ENCODE assay signal across 1 cellular context in the genomic region with DNA sequence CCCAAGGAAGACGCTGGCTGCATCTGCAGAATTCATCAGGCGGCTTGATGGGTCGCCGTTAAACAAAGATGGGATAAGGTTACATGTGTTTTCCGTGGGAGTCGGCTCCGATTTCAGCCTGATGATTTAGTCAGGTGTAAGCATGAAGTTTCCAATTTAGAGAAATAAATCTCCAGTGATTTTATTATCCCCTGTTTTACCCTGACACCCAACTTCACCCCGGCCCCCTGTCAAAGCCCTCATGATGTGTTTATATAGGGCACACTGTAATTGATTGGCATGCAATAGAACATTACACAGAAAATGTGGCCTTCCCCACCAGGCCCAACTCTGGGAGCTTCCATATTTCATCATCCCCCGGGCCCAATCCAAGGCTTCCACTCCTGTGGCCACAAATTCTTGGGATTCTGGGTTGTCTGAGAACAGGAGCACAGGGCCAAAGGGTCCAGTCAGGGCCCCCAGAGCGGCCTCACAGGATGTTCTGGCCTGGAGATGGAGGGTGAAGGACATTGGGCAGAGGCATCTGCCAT.
TF ChIP-seq lines count a peak whose summit lies in the region.

No MANE protein-coding gene starts in this region.

TF ChIP-seq in HEK293, 187 proteins besides CTCF, POLR2A, EP300 and RAD21 (continued from another document and continues in another):
- TF ChIP-seq, protein P1, sequence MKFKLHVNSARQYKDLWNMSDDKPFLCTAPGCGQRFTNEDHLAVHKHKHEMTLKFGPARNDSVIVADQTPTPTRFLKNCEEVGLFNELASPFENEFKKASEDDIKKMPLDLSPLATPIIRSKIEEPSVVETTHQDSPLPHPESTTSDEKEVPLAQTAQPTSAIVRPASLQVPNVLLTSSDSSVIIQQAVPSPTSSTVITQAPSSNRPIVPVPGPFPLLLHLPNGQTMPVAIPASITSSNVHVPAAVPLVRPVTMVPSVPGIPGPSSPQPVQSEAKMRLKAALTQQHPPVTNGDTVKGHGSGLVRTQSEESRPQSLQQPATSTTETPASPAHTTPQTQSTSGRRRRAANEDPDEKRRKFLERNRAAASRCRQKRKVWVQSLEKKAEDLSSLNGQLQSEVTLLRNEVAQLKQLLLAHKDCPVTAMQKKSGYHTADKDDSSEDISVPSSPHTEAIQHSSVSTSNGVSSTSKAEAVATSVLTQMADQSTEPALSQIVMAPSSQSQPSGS (tag by site-specific recombination; IDR thresholded peaks at IDR 0.05; ENCODE audit: low read depth) = peak; percentile 66
- TF ChIP-seq ZNF677 (tag by site-specific recombination; IDR thresholded peaks at IDR 0.05) (no peak), EGR2 (tag by site-specific recombination; IDR thresholded peaks at IDR 0.05; ENCODE audit: low read depth) (peak; percentile 34; the same call in 1 of the 2 replicates), ZNF223 (tag by site-specific recombination; IDR thresholded peaks at IDR 0.05) (no peak), ZNF585B (tag by site-specific recombination; IDR thresholded peaks at IDR 0.05) (no peak), ZNF624 (tag by site-specific recombination; IDR thresholded peaks at IDR 0.05) (no peak), ZNF239 (tag by site-specific recombination; IDR thresholded peaks at IDR 0.05) (no peak), ZNF341 (tag by site-specific recombination; IDR thresholded peaks at IDR 0.05; ENCODE audit: low read depth) (0 out of 2 replicates have a peak, but pooled peaks have one; percentile 9), TRIM28 (IDR thresholded peaks at IDR 0.05; ENCODE audit: borderline replicate concordance, low read length) (peak; percentile 64; the same call in 1 of the 2 replicates), ZNF530 (tag by site-specific recombination; IDR thresholded peaks at IDR 0.05; ENCODE audit: low read depth) (no peak), ZNF626 (tag by site-specific recombination; IDR thresholded peaks at IDR 0.05) (no peak), ZNF610 (tag by site-specific recombination; IDR thresholded peaks at IDR 0.05; ENCODE audit: borderline replicate concordance) (peak; percentile 72; the same call in 1 of the 2 replicates), GFI1B (tag by site-specific recombination; IDR thresholded peaks at IDR 0.05) (peak; percentile 64), ZNF529 (tag by site-specific recombination; IDR thresholded peaks at IDR 0.05; ENCODE audit: insufficient replicate concordance) (no peak), GLI4 (tag by site-specific recombination; IDR thresholded peaks at IDR 0.05) (no peak), ZNF335 (tag by site-specific recombination; conservative IDR thresholded peaks at IDR 0.05) (peak; percentile 88), ZNF658 (tag by site-specific recombination; IDR thresholded peaks at IDR 0.05) (no peak), ZNF132 (tag by site-specific recombination; IDR thresholded peaks at IDR 0.05; ENCODE audit: borderline replicate concordance) (no peak), ZNF623 (tag by site-specific recombination; IDR thresholded peaks at IDR 0.05) (no peak), ZNF660 (tag by site-specific recombination; IDR thresholded peaks at IDR 0.05) (no peak), PRDM1 (tag by site-specific recombination; IDR thresholded peaks at IDR 0.05) (no peak), KLF7 (tag by site-specific recombination; IDR thresholded peaks at IDR 0.05; ENCODE audit: borderline replicate concordance) (no peak), ZSCAN23 (tag by site-specific recombination; IDR thresholded peaks at IDR 0.05) (no peak), ZNF146 (tag by site-specific recombination; IDR thresholded peaks at IDR 0.05) (no peak), ZBTB20 (tag by site-specific recombination; IDR thresholded peaks at IDR 0.05) (no peak; the same call in 1 of the 2 replicates), ZBTB8A (tag by site-specific recombination; IDR thresholded peaks at IDR 0.05) (peak; percentile 95), ZNF302 (tag by site-specific recombination; IDR thresholded peaks at IDR 0.05; ENCODE audit: low read depth) (no peak), ZNF10 (tag by site-specific recombination; IDR thresholded peaks at IDR 0.05) (peak; percentile 84), ZNF133 (tag by site-specific recombination; IDR thresholded peaks at IDR 0.05) (no peak), ZNF174 (tag by site-specific recombination; IDR thresholded peaks at IDR 0.05) (no peak), FEZF1 (tag by site-specific recombination; IDR thresholded peaks at IDR 0.05) (peak; percentile 85), ZNF202 (tag by site-specific recombination; IDR thresholded peaks at IDR 0.05; ENCODE audit: borderline replicate concordance) (no peak)
- TF ChIP-seq, protein P2, sequence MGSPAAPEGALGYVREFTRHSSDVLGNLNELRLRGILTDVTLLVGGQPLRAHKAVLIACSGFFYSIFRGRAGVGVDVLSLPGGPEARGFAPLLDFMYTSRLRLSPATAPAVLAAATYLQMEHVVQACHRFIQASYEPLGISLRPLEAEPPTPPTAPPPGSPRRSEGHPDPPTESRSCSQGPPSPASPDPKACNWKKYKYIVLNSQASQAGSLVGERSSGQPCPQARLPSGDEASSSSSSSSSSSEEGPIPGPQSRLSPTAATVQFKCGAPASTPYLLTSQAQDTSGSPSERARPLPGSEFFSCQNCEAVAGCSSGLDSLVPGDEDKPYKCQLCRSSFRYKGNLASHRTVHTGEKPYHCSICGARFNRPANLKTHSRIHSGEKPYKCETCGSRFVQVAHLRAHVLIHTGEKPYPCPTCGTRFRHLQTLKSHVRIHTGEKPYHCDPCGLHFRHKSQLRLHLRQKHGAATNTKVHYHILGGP (tag by site-specific recombination; IDR thresholded peaks at IDR 0.05) = no peak
- TF ChIP-seq, protein P3, sequence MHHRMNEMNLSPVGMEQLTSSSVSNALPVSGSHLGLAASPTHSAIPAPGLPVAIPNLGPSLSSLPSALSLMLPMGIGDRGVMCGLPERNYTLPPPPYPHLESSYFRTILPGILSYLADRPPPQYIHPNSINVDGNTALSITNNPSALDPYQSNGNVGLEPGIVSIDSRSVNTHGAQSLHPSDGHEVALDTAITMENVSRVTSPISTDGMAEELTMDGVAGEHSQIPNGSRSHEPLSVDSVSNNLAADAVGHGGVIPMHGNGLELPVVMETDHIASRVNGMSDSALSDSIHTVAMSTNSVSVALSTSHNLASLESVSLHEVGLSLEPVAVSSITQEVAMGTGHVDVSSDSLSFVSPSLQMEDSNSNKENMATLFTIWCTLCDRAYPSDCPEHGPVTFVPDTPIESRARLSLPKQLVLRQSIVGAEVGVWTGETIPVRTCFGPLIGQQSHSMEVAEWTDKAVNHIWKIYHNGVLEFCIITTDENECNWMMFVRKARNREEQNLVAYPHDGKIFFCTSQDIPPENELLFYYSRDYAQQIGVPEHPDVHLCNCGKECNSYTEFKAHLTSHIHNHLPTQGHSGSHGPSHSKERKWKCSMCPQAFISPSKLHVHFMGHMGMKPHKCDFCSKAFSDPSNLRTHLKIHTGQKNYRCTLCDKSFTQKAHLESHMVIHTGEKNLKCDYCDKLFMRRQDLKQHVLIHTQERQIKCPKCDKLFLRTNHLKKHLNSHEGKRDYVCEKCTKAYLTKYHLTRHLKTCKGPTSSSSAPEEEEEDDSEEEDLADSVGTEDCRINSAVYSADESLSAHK (tag by site-specific recombination; IDR thresholded peaks at IDR 0.05) = peak; percentile 87
- TF ChIP-seq, protein P4, sequence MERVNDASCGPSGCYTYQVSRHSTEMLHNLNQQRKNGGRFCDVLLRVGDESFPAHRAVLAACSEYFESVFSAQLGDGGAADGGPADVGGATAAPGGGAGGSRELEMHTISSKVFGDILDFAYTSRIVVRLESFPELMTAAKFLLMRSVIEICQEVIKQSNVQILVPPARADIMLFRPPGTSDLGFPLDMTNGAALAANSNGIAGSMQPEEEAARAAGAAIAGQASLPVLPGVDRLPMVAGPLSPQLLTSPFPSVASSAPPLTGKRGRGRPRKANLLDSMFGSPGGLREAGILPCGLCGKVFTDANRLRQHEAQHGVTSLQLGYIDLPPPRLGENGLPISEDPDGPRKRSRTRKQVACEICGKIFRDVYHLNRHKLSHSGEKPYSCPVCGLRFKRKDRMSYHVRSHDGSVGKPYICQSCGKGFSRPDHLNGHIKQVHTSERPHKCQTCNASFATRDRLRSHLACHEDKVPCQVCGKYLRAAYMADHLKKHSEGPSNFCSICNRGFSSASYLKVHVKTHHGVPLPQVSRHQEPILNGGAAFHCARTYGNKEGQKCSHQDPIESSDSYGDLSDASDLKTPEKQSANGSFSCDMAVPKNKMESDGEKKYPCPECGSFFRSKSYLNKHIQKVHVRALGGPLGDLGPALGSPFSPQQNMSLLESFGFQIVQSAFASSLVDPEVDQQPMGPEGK (tag by site-specific recombination; IDR thresholded peaks at IDR 0.05) = peak; percentile 61
- TF ChIP-seq, protein P5, sequence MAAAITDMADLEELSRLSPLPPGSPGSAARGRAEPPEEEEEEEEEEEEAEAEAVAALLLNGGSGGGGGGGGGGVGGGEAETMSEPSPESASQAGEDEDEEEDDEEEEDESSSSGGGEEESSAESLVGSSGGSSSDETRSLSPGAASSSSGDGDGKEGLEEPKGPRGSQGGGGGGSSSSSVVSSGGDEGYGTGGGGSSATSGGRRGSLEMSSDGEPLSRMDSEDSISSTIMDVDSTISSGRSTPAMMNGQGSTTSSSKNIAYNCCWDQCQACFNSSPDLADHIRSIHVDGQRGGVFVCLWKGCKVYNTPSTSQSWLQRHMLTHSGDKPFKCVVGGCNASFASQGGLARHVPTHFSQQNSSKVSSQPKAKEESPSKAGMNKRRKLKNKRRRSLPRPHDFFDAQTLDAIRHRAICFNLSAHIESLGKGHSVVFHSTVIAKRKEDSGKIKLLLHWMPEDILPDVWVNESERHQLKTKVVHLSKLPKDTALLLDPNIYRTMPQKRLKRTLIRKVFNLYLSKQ (tag by site-specific recombination; IDR thresholded peaks at IDR 0.05; ENCODE audit: borderline replicate concordance) = no peak
- TF ChIP-seq, protein P6, sequence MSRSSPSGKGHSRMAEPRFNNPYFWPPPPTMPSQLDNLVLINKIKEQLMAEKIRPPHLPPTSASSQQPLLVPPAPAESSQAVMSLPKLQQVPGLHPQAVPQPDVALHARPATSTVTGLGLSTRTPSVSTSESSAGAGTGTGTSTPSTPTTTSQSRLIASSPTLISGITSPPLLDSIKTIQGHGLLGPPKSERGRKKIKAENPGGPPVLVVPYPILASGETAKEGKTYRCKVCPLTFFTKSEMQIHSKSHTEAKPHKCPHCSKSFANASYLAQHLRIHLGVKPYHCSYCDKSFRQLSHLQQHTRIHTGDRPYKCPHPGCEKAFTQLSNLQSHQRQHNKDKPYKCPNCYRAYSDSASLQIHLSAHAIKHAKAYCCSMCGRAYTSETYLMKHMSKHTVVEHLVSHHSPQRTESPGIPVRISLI (tag by site-specific recombination; IDR thresholded peaks at IDR 0.05) = no peak
- TF ChIP-seq, protein P7, sequence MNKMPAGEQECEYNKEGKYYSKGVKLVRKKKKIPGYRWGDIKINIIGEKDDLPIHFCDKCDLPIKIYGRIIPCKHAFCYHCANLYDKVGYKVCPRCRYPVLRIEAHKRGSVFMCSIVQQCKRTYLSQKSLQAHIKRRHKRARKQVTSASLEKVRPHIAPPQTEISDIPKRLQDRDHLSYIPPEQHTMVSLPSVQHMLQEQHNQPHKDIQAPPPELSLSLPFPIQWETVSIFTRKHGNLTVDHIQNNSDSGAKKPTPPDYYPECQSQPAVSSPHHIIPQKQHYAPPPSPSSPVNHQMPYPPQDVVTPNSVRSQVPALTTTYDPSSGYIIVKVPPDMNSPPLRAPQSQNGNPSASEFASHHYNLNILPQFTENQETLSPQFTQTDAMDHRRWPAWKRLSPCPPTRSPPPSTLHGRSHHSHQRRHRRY (tag by site-specific recombination; IDR thresholded peaks at IDR 0.05) = no peak
- TF ChIP-seq, protein P8, sequence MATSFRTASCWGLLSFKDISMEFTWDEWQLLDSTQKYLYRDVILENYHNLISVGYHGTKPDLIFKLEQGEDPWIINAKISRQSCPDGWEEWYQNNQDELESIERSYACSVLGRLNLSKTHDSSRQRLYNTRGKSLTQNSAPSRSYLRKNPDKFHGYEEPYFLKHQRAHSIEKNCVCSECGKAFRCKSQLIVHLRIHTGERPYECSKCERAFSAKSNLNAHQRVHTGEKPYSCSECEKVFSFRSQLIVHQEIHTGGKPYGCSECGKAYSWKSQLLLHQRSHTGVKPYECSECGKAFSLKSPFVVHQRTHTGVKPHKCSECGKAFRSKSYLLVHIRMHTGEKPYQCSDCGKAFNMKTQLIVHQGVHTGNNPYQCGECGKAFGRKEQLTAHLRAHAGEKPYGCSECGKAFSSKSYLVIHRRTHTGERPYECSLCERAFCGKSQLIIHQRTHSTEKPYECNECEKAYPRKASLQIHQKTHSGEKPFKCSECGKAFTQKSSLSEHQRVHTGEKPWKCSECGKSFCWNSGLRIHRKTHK (tag by site-specific recombination; IDR thresholded peaks at IDR 0.05) = no peak
- TF ChIP-seq, protein P9, sequence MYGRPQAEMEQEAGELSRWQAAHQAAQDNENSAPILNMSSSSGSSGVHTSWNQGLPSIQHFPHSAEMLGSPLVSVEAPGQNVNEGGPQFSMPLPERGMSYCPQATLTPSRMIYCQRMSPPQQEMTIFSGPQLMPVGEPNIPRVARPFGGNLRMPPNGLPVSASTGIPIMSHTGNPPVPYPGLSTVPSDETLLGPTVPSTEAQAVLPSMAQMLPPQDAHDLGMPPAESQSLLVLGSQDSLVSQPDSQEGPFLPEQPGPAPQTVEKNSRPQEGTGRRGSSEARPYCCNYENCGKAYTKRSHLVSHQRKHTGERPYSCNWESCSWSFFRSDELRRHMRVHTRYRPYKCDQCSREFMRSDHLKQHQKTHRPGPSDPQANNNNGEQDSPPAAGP (tag by site-specific recombination; IDR thresholded peaks at IDR 0.05) = no peak
- TF ChIP-seq, protein P10, sequence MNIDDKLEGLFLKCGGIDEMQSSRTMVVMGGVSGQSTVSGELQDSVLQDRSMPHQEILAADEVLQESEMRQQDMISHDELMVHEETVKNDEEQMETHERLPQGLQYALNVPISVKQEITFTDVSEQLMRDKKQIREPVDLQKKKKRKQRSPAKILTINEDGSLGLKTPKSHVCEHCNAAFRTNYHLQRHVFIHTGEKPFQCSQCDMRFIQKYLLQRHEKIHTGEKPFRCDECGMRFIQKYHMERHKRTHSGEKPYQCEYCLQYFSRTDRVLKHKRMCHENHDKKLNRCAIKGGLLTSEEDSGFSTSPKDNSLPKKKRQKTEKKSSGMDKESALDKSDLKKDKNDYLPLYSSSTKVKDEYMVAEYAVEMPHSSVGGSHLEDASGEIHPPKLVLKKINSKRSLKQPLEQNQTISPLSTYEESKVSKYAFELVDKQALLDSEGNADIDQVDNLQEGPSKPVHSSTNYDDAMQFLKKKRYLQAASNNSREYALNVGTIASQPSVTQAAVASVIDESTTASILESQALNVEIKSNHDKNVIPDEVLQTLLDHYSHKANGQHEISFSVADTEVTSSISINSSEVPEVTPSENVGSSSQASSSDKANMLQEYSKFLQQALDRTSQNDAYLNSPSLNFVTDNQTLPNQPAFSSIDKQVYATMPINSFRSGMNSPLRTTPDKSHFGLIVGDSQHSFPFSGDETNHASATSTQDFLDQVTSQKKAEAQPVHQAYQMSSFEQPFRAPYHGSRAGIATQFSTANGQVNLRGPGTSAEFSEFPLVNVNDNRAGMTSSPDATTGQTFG (tag by site-specific recombination; IDR thresholded peaks at IDR 0.05; ENCODE audit: borderline replicate concordance) = no peak
